1 cellular context compared by ENCODE assay signal in the genomic region with DNA sequence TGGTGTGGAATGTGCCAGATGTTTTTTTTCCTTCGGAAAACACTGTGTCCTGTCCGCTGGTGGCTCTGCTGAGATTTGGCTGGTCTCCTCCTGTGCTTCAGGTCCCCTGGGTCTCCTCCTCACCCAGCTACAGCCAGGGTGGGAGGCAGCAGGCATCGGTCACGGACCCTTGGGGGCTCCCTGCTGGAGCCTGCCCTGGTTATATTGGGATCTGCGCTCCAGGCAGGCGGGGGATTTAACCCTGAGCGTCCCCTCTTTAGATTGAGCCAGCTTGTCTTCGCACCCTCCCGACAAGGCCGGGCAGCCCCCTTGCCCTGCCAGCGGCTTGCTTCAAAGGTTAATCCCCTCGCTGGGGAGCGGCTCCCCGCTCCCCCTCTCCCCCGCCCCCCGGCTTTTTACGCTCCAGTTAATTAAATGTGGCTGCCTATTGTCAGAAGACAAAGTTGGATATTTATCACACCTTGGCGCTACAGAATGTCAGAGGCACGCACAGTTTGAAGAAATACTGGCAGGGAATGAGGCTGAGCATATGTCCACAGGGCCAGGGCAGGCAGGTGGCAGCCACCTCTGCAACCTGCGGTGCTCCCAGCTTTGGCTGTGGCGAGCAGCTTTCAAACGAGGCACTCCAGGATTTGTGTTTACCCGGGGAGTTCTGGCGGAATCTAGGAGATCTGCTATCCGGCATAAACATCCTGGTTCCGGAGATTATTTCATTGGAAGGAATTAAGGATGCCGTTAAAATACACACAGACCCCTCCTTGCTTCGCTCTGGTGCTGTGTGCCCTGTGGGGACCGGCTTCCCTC.
TF ChIP-seq lines count a peak whose summit lies in the region.

No MANE protein-coding gene starts in this region.

TF ChIP-seq in neural cell, 6 proteins besides CTCF, POLR2A, EP300 and RAD21 (continued from another document):
- TF ChIP-seq, protein P1, sequence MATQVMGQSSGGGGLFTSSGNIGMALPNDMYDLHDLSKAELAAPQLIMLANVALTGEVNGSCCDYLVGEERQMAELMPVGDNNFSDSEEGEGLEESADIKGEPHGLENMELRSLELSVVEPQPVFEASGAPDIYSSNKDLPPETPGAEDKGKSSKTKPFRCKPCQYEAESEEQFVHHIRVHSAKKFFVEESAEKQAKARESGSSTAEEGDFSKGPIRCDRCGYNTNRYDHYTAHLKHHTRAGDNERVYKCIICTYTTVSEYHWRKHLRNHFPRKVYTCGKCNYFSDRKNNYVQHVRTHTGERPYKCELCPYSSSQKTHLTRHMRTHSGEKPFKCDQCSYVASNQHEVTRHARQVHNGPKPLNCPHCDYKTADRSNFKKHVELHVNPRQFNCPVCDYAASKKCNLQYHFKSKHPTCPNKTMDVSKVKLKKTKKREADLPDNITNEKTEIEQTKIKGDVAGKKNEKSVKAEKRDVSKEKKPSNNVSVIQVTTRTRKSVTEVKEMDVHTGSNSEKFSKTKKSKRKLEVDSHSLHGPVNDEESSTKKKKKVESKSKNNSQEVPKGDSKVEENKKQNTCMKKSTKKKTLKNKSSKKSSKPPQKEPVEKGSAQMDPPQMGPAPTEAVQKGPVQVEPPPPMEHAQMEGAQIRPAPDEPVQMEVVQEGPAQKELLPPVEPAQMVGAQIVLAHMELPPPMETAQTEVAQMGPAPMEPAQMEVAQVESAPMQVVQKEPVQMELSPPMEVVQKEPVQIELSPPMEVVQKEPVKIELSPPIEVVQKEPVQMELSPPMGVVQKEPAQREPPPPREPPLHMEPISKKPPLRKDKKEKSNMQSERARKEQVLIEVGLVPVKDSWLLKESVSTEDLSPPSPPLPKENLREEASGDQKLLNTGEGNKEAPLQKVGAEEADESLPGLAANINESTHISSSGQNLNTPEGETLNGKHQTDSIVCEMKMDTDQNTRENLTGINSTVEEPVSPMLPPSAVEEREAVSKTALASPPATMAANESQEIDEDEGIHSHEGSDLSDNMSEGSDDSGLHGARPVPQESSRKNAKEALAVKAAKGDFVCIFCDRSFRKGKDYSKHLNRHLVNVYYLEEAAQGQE (IDR thresholded peaks at IDR 0.05; ENCODE audit: borderline replicate concordance) = no peak
